13 cellular contexts compared by ENCODE assay signal in genomic region chr19:47726467-47726866, GRCh38. TPM values are rescaled to one million over a fixed set of nuclear protein-coding genes. Genes with fewer than 3 reads are reported as not detected.
DNase-seq lines count a peak whose midpoint lies in the region; ATAC-seq, FAIRE-seq and TF ChIP-seq lines count a peak whose summit lies in the region.
"Had no signal": no experiment of that assay in that cellular context is flagged by ENCODE, and none has a peak within 500 bp of the region (broad histone marks: within the 10 kb centered on the region; RNA-seq: fewer than 3 reads in every experiment).

No MANE protein-coding gene starts in this region.

- no peak overlapping the region for H3K4me2 ChIP-seq in endothelial cell of umbilical vein (ENCODE audit: insufficient read depth, low read length)

- POLR2A ChIA-PET in endothelial cell of umbilical vein (lab: Charles Lee) = no interaction called here

- no peak for ATAC-seq in GM18498 (IDR thresholded peaks at IDR 0.05; ENCODE audit: unreplicated experiment)
- ATAC-seq in Right ventricle myocardium superior (ENCODE audit: poor library complexity) = no peak
- ATAC-seq: pancreas had no signal

- TF ChIP-seq POLR2A in endothelial cell of umbilical vein (IDR thresholded peaks at IDR 0.05; ENCODE audit: low read depth, low read length) = no peak
- no peak for TF ChIP-seq POLR2A in sigmoid colon (IDR thresholded peaks at IDR 0.05)

- H3K27me3 ChIP-seq in endothelial cell of umbilical vein (ENCODE audit: control insufficient read depth in 2 of 2, insufficient read depth in 2 of 2, low read length in 2 of 2) = no peaks in the 10 kb centered on the region
- H3K27me3 ChIP-seq in sigmoid colon = no peaks in the 10 kb centered on the region
- no peaks in the 10 kb centered on the region for H3K27me3 ChIP-seq in HAP-1 (ENCODE audit: low read depth)
- H3K27me3 ChIP-seq: pancreas had no signal

- H2AFZ ChIP-seq in endothelial cell of umbilical vein (ENCODE audit: low read depth, low read length) = no peak overlapping the region

- FAIRE-seq in endothelial cell of umbilical vein (lab: Jason Lieb, UNC) = peak; percentile 81
- FAIRE-seq: pancreas had no signal

- TF ChIP-seq CTCF in endothelial cell of umbilical vein (IDR thresholded peaks at IDR 0.05; ENCODE audit: extremely low read depth in 1 of 2, insufficient read depth in 1 of 2, low read depth in 1 of 2, low read length in 2 of 2) (no peak), sigmoid colon (IDR thresholded peaks at IDR 0.05) (no peak)

- no peak overlapping the region for H3K4me3 ChIP-seq in endothelial cell of umbilical vein (replicated peaks in 1 of 3; ENCODE audit: insufficient read depth in 1 of 3, low read depth in 1 of 3, low read length in 3 of 3)
- H3K4me3 ChIP-seq in sigmoid colon = no peak overlapping the region
- no peak overlapping the region for H3K4me3 ChIP-seq in HAP-1
- H3K4me3 ChIP-seq: pancreas had no signal

- H4K20me1 ChIP-seq in endothelial cell of umbilical vein (replicated peaks; ENCODE audit: control insufficient read depth, extremely low read depth, insufficient read depth, low read length) = no peaks in the 10 kb centered on the region

- no peak overlapping the region for H3K27ac ChIP-seq in endothelial cell of umbilical vein (ENCODE audit: insufficient read depth, low read depth, low read length)
- H3K27ac ChIP-seq in sigmoid colon = peak overlapping the region; percentile 92 to 99 (median 96)
- H3K27ac ChIP-seq: pancreas had no signal

- no peak overlapping the region for H3K9ac ChIP-seq in endothelial cell of umbilical vein (replicated peaks; ENCODE audit: extremely low read depth, insufficient read depth, low read length)

- H3K36me3 ChIP-seq in endothelial cell of umbilical vein (ENCODE audit: control insufficient read depth in 2 of 2, extremely low read depth in 1 of 2, insufficient read depth in 2 of 2, low read length in 2 of 2) (peaks cover 14 to 26% of the 10 kb centered on the region in 2 experiments), sigmoid colon (peaks cover 11 to 51% (median 29%) of the 10 kb centered on the region in 4 donors), HAP-1 (replicated peaks) (no peaks in the 10 kb centered on the region)

- DNase-seq in Caki2 (ENCODE audit: low read depth) (peak; percentile 44), NOMO-1 treated with dmso at 0.1 percent for 144 hours (lab: John Stamatoyannopoulos, UW; ENCODE audit: unreplicated experiment) (peak; percentile 16), endothelial cell of umbilical vein (ENCODE audit: low read depth, low spot score) (no peak), sigmoid colon (no peak), midbrain (lab: John Stamatoyannopoulos, UW) (no peak), Right ventricle myocardium superior (no peak), HAP-1 (ENCODE audit: low spot score in 2 of 2) (no peak)
- DNase-seq: activated B cell treated with CpG ODN at 0.5 μM for 24 hours, activated gamma-delta T cell, dermis blood vessel endothelial cell, immature natural killer cell had no signal

- CTCF ChIA-PET in endothelial cell of umbilical vein (lab: Charles Lee) = interaction anchor here (1.3 to 4.2 kb wide), 3 partner anchors 11 to 17 kb away, joined by 3 to 47 read pairs (median 4); partner anchors contain the start of gene EHD2

- no peaks in the 10 kb centered on the region for H3K9me1 ChIP-seq in endothelial cell of umbilical vein (replicated peaks; ENCODE audit: control insufficient read depth, extremely low read depth, insufficient read depth, low read length)

- WGBS in sigmoid colon, 2 donors = 64 to 74% methylated on average over 4 of the region's 4 CpGs

- peaks cover 11% of the 10 kb centered on the region for H3K79me2 ChIP-seq in endothelial cell of umbilical vein (ENCODE audit: control insufficient read depth, insufficient read depth, low read length)

- intact Hi-C loops in endothelial cell of umbilical vein (cut with micrococcal nuclease) (no loop called here), sigmoid colon (cut with DNase I) (no loop called here), Right ventricle myocardium superior (cut with DNase I) (no loop called here)

- BruUV-seq in endothelial cell of umbilical vein (replicated peaks; lab: Mats Ljungman, UMichigan) = TSS peak; percentile 1

- peaks cover 23% of the 10 kb centered on the region for H3K4me1 ChIP-seq in endothelial cell of umbilical vein (ENCODE audit: control insufficient read depth, extremely low read depth, insufficient read depth, low read length)
- H3K4me1 ChIP-seq in sigmoid colon = peaks cover 0 to 78% (median 76%) of the 10 kb centered on the region in 4 donors
- peaks cover 5% of the 10 kb centered on the region for H3K4me1 ChIP-seq in HAP-1

- dilution Hi-C loops in endothelial cell of umbilical vein (cut with MboI; ENCODE audit: extremely low pct_ligation_motif_present, low sequenced_read_pairs) = no loop called here

- H3K9me3 ChIP-seq in endothelial cell of umbilical vein (replicated peaks; ENCODE audit: control insufficient read depth, insufficient read depth, low read length) = no peaks in the 10 kb centered on the region
- no peaks in the 10 kb centered on the region for H3K9me3 ChIP-seq in sigmoid colon
- no peaks in the 10 kb centered on the region for H3K9me3 ChIP-seq in HAP-1
- H3K9me3 ChIP-seq: pancreas had no signal

- in situ Hi-C loops in Caki2 (cut with HindIII; ENCODE audit: low pct_unique_long_range_greater_than_20kb, low sequenced_read_pairs) (no loop called here), HAP-1 (cut with MboI; ENCODE audit: low sequenced_read_pairs) (no loop called here)

- no peak for TF ChIP-seq EP300 in sigmoid colon (IDR thresholded peaks at IDR 0.05)

TF ChIP-seq in endothelial cell of umbilical vein, 7 proteins besides CTCF, POLR2A, EP300 and RAD21:
- no peak for TF ChIP-seq JUN (IDR thresholded peaks at IDR 0.05; ENCODE audit: borderline replicate concordance, insufficient read depth, insufficient read length, low read depth)
- no peak for TF ChIP-seq EZH2 (IDR thresholded peaks at IDR 0.05; ENCODE audit: borderline replicate concordance, low read depth, low read length, severe bottlenecking)
- TF ChIP-seq, protein P1, sequence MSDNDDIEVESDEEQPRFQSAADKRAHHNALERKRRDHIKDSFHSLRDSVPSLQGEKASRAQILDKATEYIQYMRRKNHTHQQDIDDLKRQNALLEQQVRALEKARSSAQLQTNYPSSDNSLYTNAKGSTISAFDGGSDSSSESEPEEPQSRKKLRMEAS (IDR thresholded peaks at IDR 0.05; ENCODE audit: insufficient read depth, insufficient read length) = no peak
- no peak for TF ChIP-seq MYC (IDR thresholded peaks at IDR 0.05; ENCODE audit: low read depth, low read length)
- no peak for TF ChIP-seq GATA2 (IDR thresholded peaks at IDR 0.05; ENCODE audit: insufficient read depth, insufficient read length, low read depth, low read length)
- no peak for TF ChIP-seq FOS (IDR thresholded peaks at IDR 0.05; ENCODE audit: borderline replicate concordance, insufficient read depth, low read length)
- no peak for TF ChIP-seq POLR2AphosphoS5 (IDR thresholded peaks at IDR 0.05; ENCODE audit: insufficient read depth, low read depth, low read length)

RNA-seq across cellular contexts. Expression of gene EHD2, which starts 13.2 kb away (rescaled TPM):
- 7.4 and 12.4 TPM in 2 replicates for total RNA-seq in Caki2 (2014; rRNA removed; shearing (Covaris generic); ENCODE audit: low replicate concordance)
- total RNA-seq in endothelial cell of umbilical vein (220 TPM in 2 replicates), sigmoid colon (100 to 1,000 TPM in 1 of 4 donors, 10 to 100 TPM in 3; 41.8 to 184 (median 72.4) TPM), Right ventricle myocardium superior (45.2 TPM)
- polyA plus RNA-seq in endothelial cell of umbilical vein (105 and 110 TPM in 2 replicates), sigmoid colon (10 to 100 TPM in 2 of 3 donors, 1 to 10 TPM in 1; 3.5 to 26.7 (median 10.8) TPM)
- polyA plus RNA-seq in endothelial cell of umbilical vein (2011; cell fraction: cytosol; rRNA removed) = 69.3 and 78.9 TPM in 2 replicates
- 43.3 and 46.3 TPM in 2 replicates for polyA plus RNA-seq in endothelial cell of umbilical vein (2011; cell fraction: nucleus; rRNA removed)
- 110 and 150 TPM in 2 replicates for polyA plus RNA-seq in endothelial cell of umbilical vein (2012)
- polyA minus RNA-seq in endothelial cell of umbilical vein = 88.1 and 94.3 TPM in 2 replicates
- polyA minus RNA-seq in endothelial cell of umbilical vein (2011; cell fraction: cytosol; rRNA and poly(A)+ RNA removed) = 19.2 TPM
- polyA minus RNA-seq in endothelial cell of umbilical vein (2011; cell fraction: nucleus; rRNA and poly(A)+ RNA removed) = 38.3 and 56.4 TPM in 2 replicates
- total RNA-seq: activated B cell treated with CpG ODN at 0.5 μM for 24 hours had no signal
- polyA plus RNA-seq: immature natural killer cell had no signal

RNA-seq across cellular contexts. Expression of gene NOP53, which starts 18.9 kb away (rescaled TPM):
- 535 and 553 TPM in 2 replicates for total RNA-seq in Caki2 (2014; rRNA removed; shearing (Covaris generic); ENCODE audit: low replicate concordance)
- total RNA-seq in endothelial cell of umbilical vein (150 and 189 TPM in 2 replicates), sigmoid colon (100 to 1,000 TPM; 432 to 576 (median 557) TPM), Right ventricle myocardium superior (153 TPM)
- polyA plus RNA-seq in endothelial cell of umbilical vein (119 and 127 TPM in 2 replicates), sigmoid colon (100 to 1,000 TPM; 304 to 682 (median 589) TPM)
- 147 and 201 TPM in 2 replicates for polyA plus RNA-seq in endothelial cell of umbilical vein (2011; cell fraction: cytosol; rRNA removed)
- polyA plus RNA-seq in endothelial cell of umbilical vein (2011; cell fraction: nucleus; rRNA removed) = 100 and 102 TPM in 2 replicates
- polyA plus RNA-seq in endothelial cell of umbilical vein (2012) = 170 and 319 TPM in 2 replicates
- polyA minus RNA-seq in endothelial cell of umbilical vein = 49.1 and 63.5 TPM in 2 replicates
- 124 TPM for polyA minus RNA-seq in endothelial cell of umbilical vein (2011; cell fraction: cytosol; rRNA and poly(A)+ RNA removed)
- polyA minus RNA-seq in endothelial cell of umbilical vein (2011; cell fraction: nucleus; rRNA and poly(A)+ RNA removed) = 40.5 and 45.3 TPM in 2 replicates

RNA-seq across cellular contexts. Expression of gene SELENOW, which starts 52.0 kb away (rescaled TPM):
- 158 and 233 TPM in 2 replicates for total RNA-seq in Caki2 (2014; rRNA removed; shearing (Covaris generic); ENCODE audit: low replicate concordance)
- total RNA-seq in endothelial cell of umbilical vein = 220 and 316 TPM in 2 replicates
- polyA plus RNA-seq in endothelial cell of umbilical vein = 613 and 629 TPM in 2 replicates
- polyA plus RNA-seq in endothelial cell of umbilical vein (2011; cell fraction: cytosol; rRNA removed) = 541 and 597 TPM in 2 replicates
- polyA plus RNA-seq in endothelial cell of umbilical vein (2011; cell fraction: nucleus; rRNA removed) = 179 and 190 TPM in 2 replicates
- 307 and 370 TPM in 2 replicates for polyA plus RNA-seq in endothelial cell of umbilical vein (2012)
- 118 and 129 TPM in 2 replicates for polyA minus RNA-seq in endothelial cell of umbilical vein
- 45.0 TPM for polyA minus RNA-seq in endothelial cell of umbilical vein (2011; cell fraction: cytosol; rRNA and poly(A)+ RNA removed)
- polyA minus RNA-seq in endothelial cell of umbilical vein (2011; cell fraction: nucleus; rRNA and poly(A)+ RNA removed) = 24.9 and 26.5 TPM in 2 replicates
- total RNA-seq in sigmoid colon = 1,000 to 10,000 TPM; 1,579 to 3,138 (median 2,179) TPM
- polyA plus RNA-seq in sigmoid colon = 100 to 1,000 TPM; 329 to 999 (median 792) TPM
- 1,241 TPM for total RNA-seq in Right ventricle myocardium superior

Comparison
In these comparisons a context has a peak if more than half of its experiments do, and no peak if none do; other contexts are left out.
1. DNase-seq: peak in Caki2 (single experiment) and NOMO-1 treated with dmso at 0.1 percent for 144 hours (single experiment); none in endothelial cell of umbilical vein (single experiment), sigmoid colon (single experiment), midbrain (single experiment), Right ventricle myocardium superior (single experiment) and HAP-1 (0 of 2).